8 cellular contexts compared by ENCODE assay signal in genomic region chr11:76859708-76860233, GRCh38. TPM values are rescaled to one million over a fixed set of nuclear protein-coding genes. Genes with fewer than 3 reads are reported as not detected.
DNase-seq lines count a peak whose midpoint lies in the region; ATAC-seq and TF ChIP-seq lines count a peak whose summit lies in the region.

No MANE protein-coding gene starts in this region.

- peaks cover 9 to 11% of the 10 kb centered on the region in 2 donors for H3K4me1 ChIP-seq in naive thymus-derived CD4-positive, alpha-beta T cell (ENCODE audit: control insufficient read depth in 2 of 2, insufficient read depth in 2 of 2, low read length in 2 of 2)
- peaks cover 41% of the 10 kb centered on the region for H3K4me1 ChIP-seq in upper lobe of right lung

- no peaks in the 10 kb centered on the region for H3K36me3 ChIP-seq in naive thymus-derived CD4-positive, alpha-beta T cell (ENCODE audit: control insufficient read depth in 2 of 3, insufficient read depth in 3 of 3, low read length in 3 of 3)
- no peaks in the 10 kb centered on the region for H3K36me3 ChIP-seq in upper lobe of right lung

- no peaks in the 10 kb centered on the region for H3K27me3 ChIP-seq in naive thymus-derived CD4-positive, alpha-beta T cell (ENCODE audit: control insufficient read depth in 2 of 2, insufficient read depth in 2 of 2, low read length in 2 of 2)
- no peaks in the 10 kb centered on the region for H3K27me3 ChIP-seq in upper lobe of right lung

- CTCF ChIA-PET in naive thymus-derived CD4-positive, alpha-beta T cell (lab: Charles Lee), result interaction anchor here (0.8 kb wide), 1 partner anchor 60 kb away, joined by 3 read pairs; no protein-coding TSS in a partner anchor

- H3K4me3 Mint-ChIP-seq in naive thymus-derived CD4-positive, alpha-beta T cell, result peak overlapping the region; percentile 45 to 90 (median 82)

- H3K36me3 Mint-ChIP-seq in naive thymus-derived CD4-positive, alpha-beta T cell, result peaks cover 0 to 15% (median 0%) of the 10 kb centered on the region in 5 donors

- H3K27ac Mint-ChIP-seq in naive thymus-derived CD4-positive, alpha-beta T cell, result peak overlapping the region in 8 of 9 donors; percentile 28 to 90 (median 76)

- peak overlapping the region; percentile 42 for H3K27ac ChIP-seq in angular gyrus (ENCODE audit: low read depth, low read length)
- peak overlapping the region; percentile 59 for H3K27ac ChIP-seq in naive thymus-derived CD4-positive, alpha-beta T cell (ENCODE audit: low read depth, low read length)
- H3K27ac ChIP-seq in upper lobe of right lung, result peak overlapping the region; percentile 77

- peaks cover 0 to 2% (median 0%) of the 10 kb centered on the region in 11 donors for H3K9me3 Mint-ChIP-seq in naive thymus-derived CD4-positive, alpha-beta T cell

- no peak for ATAC-seq in Right ventricle myocardium inferior
- ATAC-seq in left ventricle myocardium superior, result no peak
- no peak for ATAC-seq in naive thymus-derived CD4-positive, alpha-beta T cell
- ATAC-seq in upper lobe of right lung, result no peak
- no peak for ATAC-seq in GM21529 (IDR thresholded peaks at IDR 0.05; ENCODE audit: unreplicated experiment)

- no peak for TF ChIP-seq CTCF in upper lobe of right lung (IDR thresholded peaks at IDR 0.05)

- peaks cover 19 to 36% (median 28%) of the 10 kb centered on the region in 7 donors for H3K4me1 Mint-ChIP-seq in naive thymus-derived CD4-positive, alpha-beta T cell

- POLR2A ChIA-PET in naive thymus-derived CD4-positive, alpha-beta T cell (lab: Charles Lee), result interaction anchor here (0.8 kb wide), 2 partner anchors 61 to 63 kb away, joined by 3 to 4 read pairs; no protein-coding TSS in a partner anchor

- peak; percentile 47 for DNase-seq in Right ventricle myocardium inferior (ENCODE audit: missing footprints)
- no peak for DNase-seq in left ventricle myocardium superior
- DNase-seq in naive thymus-derived CD4-positive, alpha-beta T cell, result no peak
- DNase-seq in upper lobe of right lung, result no peak
- DNase-seq in D341Med (ENCODE audit: low spot score), result no peak
- no peak for DNase-seq in T1000 (lab: John Stamatoyannopoulos, UW)

- H3K4me3 ChIP-seq in naive thymus-derived CD4-positive, alpha-beta T cell (ENCODE audit: low read length), result peak overlapping the region; percentile 43
- H3K4me3 ChIP-seq in upper lobe of right lung, result no peak overlapping the region

- no peaks in the 10 kb centered on the region for H3K9me3 ChIP-seq in naive thymus-derived CD4-positive, alpha-beta T cell (ENCODE audit: control insufficient read depth in 2 of 3, low read length in 3 of 3)
- H3K9me3 ChIP-seq in upper lobe of right lung, result no peaks in the 10 kb centered on the region

- intact Hi-C loops in Right ventricle myocardium inferior (cut with DNase I), result loop anchor here (2.0 to 5.0 kb wide), 2 partner anchors 58 to 417 kb away; no protein-coding TSS in a partner anchor
- intact Hi-C loops in left ventricle myocardium superior (cut with micrococcal nuclease), result no loop called here
- intact Hi-C loops in naive thymus-derived CD4-positive, alpha-beta T cell (cut with micrococcal nuclease), result loop anchor here (2.0 to 10.0 kb wide), 11 partner anchors 53 to 1328 kb away; partner anchors contain the start of genes AAMDC (in 2 of the 2), RSF1 (in 2 of the 2), EMSY (in 1 of the 2) and KCTD21 (in 1 of the 2)
- intact Hi-C loops in upper lobe of right lung (cut with DNase I), result loop anchor here (10.0 kb wide), 1 partner anchor 45 kb away; no protein-coding TSS in a partner anchor

- H3K27me3 Mint-ChIP-seq in naive thymus-derived CD4-positive, alpha-beta T cell, result no peaks in the 10 kb centered on the region

RNA-seq across cellular contexts. Expression of gene ACER3, which starts 0.9 kb away (rescaled TPM):
- total RNA-seq in Right ventricle myocardium inferior (9.9 TPM), left ventricle myocardium superior (9.4 TPM), upper lobe of right lung (42.2 TPM)
- total RNA-seq in naive thymus-derived CD4-positive, alpha-beta T cell, result 10 to 100 TPM in 2 of 5 experiments, 1 to 10 TPM in 3; 4.7 to 15.2 (median 9.0) TPM
- 1 to 10 TPM; 6.0 to 9.7 TPM for polyA plus RNA-seq in naive thymus-derived CD4-positive, alpha-beta T cell
